Comparison of ENCODE assay signal across 1 cellular context in the genomic region with DNA sequence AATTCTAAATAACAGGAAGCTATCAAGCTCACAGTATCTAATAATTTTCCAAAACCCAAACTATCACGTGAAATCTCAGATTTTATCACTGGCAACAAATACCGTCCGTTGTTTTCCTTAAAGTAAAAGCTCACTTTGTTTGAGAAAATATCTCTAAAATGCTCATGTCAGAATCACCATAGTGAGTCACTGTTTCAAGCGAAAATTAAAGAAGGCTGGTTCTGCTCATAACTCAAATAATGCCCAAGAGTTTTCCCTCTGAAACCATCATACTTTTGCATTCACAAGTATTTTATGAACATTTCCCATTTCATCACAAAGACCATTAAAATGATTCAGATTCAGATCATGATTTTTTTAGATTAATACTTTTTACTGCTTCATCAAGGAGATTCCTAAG.
TF ChIP-seq lines count a peak whose summit lies in the region.

No MANE protein-coding gene starts in this region.

TF ChIP-seq in GM23338, 12 proteins besides CTCF, POLR2A, EP300 and RAD21:
- TF ChIP-seq CREB1 (CRISPR knock-in tag; IDR thresholded peaks at IDR 0.05; ENCODE audit: low read depth) (no peak), STAT1 (IDR thresholded peaks at IDR 0.05; ENCODE audit: unreplicated experiment) (no peak), ZNF331 (CRISPR knock-in tag; IDR thresholded peaks at IDR 0.05; ENCODE audit: low read depth) (no peak), EZH2phosphoT487 (IDR thresholded peaks at IDR 0.05; ENCODE audit: unreplicated experiment) (no peak), ZNF114 (CRISPR knock-in tag; IDR thresholded peaks at IDR 0.05) (no peak), ZNF462 (CRISPR knock-in tag; IDR thresholded peaks at IDR 0.05) (no peak), POLR2AphosphoS5 (IDR thresholded peaks at IDR 0.05; ENCODE audit: low read depth) (no peak), REST (IDR thresholded peaks at IDR 0.05; ENCODE audit: unreplicated experiment) (no peak), NANOG (IDR thresholded peaks at IDR 0.05; ENCODE audit: borderline replicate concordance) (no peak), EZH2 (IDR thresholded peaks at IDR 0.05; ENCODE audit: low read depth, unreplicated experiment) (no peak), JUNB (IDR thresholded peaks at IDR 0.05; ENCODE audit: unreplicated experiment) (no peak)
- TF ChIP-seq, protein P1, sequence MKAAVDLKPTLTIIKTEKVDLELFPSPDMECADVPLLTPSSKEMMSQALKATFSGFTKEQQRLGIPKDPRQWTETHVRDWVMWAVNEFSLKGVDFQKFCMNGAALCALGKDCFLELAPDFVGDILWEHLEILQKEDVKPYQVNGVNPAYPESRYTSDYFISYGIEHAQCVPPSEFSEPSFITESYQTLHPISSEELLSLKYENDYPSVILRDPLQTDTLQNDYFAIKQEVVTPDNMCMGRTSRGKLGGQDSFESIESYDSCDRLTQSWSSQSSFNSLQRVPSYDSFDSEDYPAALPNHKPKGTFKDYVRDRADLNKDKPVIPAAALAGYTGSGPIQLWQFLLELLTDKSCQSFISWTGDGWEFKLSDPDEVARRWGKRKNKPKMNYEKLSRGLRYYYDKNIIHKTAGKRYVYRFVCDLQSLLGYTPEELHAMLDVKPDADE (IDR thresholded peaks at IDR 0.05) = no peak
